In genomic region chr11:47946682-47947575, GRCh38 we compare ENCODE assay signal across 9 cellular contexts. TPM values are rescaled to one million over a fixed set of nuclear protein-coding genes. Genes with fewer than 3 reads are reported as not detected.
DNase-seq lines count a peak whose midpoint lies in the region; ATAC-seq, FAIRE-seq and TF ChIP-seq lines count a peak whose summit lies in the region.
"Had no signal": no experiment of that assay in that cellular context is flagged by ENCODE, and none has a peak within 500 bp of the region (broad histone marks: within the 10 kb centered on the region; RNA-seq: fewer than 3 reads in every experiment).

No MANE protein-coding gene starts in this region.

- H3K36me3 ChIP-seq in SK-N-SH (replicated peaks in 1 of 2; ENCODE audit: control insufficient read depth in 1 of 2, insufficient read depth in 2 of 2, low read length in 1 of 2) (no peaks in the 10 kb centered on the region), mesendoderm (ENCODE audit: control insufficient read depth, insufficient read depth, low read length) (no peaks in the 10 kb centered on the region)

- H3K27me3 ChIP-seq in SK-N-SH (ENCODE audit: insufficient read depth) (no peaks in the 10 kb centered on the region), mesendoderm (ENCODE audit: insufficient read depth, low read length, poor library complexity) (no peaks in the 10 kb centered on the region)

- POLR2A ChIA-PET in activated CD4-positive, alpha-beta T cell treated with anti-CD3 and anti-CD28 coated beads for 36 hours (lab: Charles Lee) = no interaction called here
- POLR2A ChIA-PET in SK-N-SH (lab: Yijun Ruan, JAX) = no interaction called here

- no peaks in the 10 kb centered on the region for H4K20me1 ChIP-seq in SK-N-SH (ENCODE audit: insufficient read depth)

- H3K23ac ChIP-seq in mesendoderm (ENCODE audit: low read length) = no peak overlapping the region

- H3K4me3 ChIP-seq in SK-N-SH (ENCODE audit: low read depth in 2 of 2, low read length in 1 of 2) (no peak overlapping the region), mesendoderm (ENCODE audit: low read length) (no peak overlapping the region)

- H4K5ac ChIP-seq in mesendoderm (ENCODE audit: low read length) = no peak overlapping the region

- no peak for FAIRE-seq in urothelium cell line (lab: Jason Lieb, UNC)

- CTCF ChIA-PET in activated CD4-positive, alpha-beta T cell treated with anti-CD3 and anti-CD28 coated beads for 36 hours (lab: Charles Lee) = interaction anchor here (1.0 to 1.8 kb wide), 6 partner anchors 10 to 170 kb away, joined by 3 to 6 read pairs (median 4); no protein-coding TSS in a partner anchor
- CTCF ChIA-PET in SK-N-SH (lab: Yijun Ruan, JAX) = interaction anchor here (2.9 to 4.5 kb wide), 2 partner anchors 13 to 162 kb away, joined by 10 to 32 read pairs; no protein-coding TSS in a partner anchor

- WGBS in SK-N-SH (ENCODE audit: low lambda C conversion rate) = 6% methylated on average over 8 of the region's 10 CpGs
- WGBS in mesendoderm (ENCODE audit: extremely low coverage, insufficient coverage, low lambda C conversion rate) = no CpG with 5 or more reads among the region's 10 CpGs

- no peaks in the 10 kb centered on the region for H3K9me3 Mint-ChIP-seq in activated CD4-positive, alpha-beta T cell treated with anti-CD3 and anti-CD28 coated beads for 36 hours (ENCODE audit: low read depth)

- H2AFZ ChIP-seq in SK-N-SH (ENCODE audit: low read depth) = peak overlapping the region; percentile 14; the same call in 1 of the 2 replicates

- no peaks in the 10 kb centered on the region for H3K79me1 ChIP-seq in mesendoderm (ENCODE audit: low read length)

- ATAC-seq in activated CD4-positive, alpha-beta T cell treated with anti-CD3 and anti-CD28 coated beads for 36 hours = peak; percentile 67
- no peak for ATAC-seq in GM19397 (IDR thresholded peaks at IDR 0.05; ENCODE audit: unreplicated experiment)

- H3K27ac ChIP-seq in SK-N-SH (ENCODE audit: low read depth in 2 of 2, low read length in 1 of 2) (peak overlapping the region in 1 of 2 experiments; percentile 83; a peak in 2 of 4 replicates), mesendoderm (ENCODE audit: low read depth, low read length) (no peak overlapping the region)

- H3K4me2 ChIP-seq in SK-N-SH (peak overlapping the region; percentile 61), mesendoderm (ENCODE audit: low read length) (no peak overlapping the region)

- H3K18ac ChIP-seq in mesendoderm (ENCODE audit: low read length) = peak overlapping the region; percentile 36

- H2BK5ac ChIP-seq in mesendoderm (ENCODE audit: low read length) = no peak overlapping the region

- peaks cover 37% of the 10 kb centered on the region for H3K4me1 Mint-ChIP-seq in activated CD4-positive, alpha-beta T cell treated with anti-CD3 and anti-CD28 coated beads for 36 hours

- H3K79me2 ChIP-seq in SK-N-SH (ENCODE audit: insufficient read depth) (no peaks in the 10 kb centered on the region), mesendoderm (ENCODE audit: control insufficient read depth, insufficient read depth, low read length) (no peaks in the 10 kb centered on the region)

- peaks cover 32% of the 10 kb centered on the region for H3F3A ChIP-seq in SK-N-SH (replicated peaks; ENCODE audit: insufficient read depth)

- H3K9me3 ChIP-seq in SK-N-SH = no peaks in the 10 kb centered on the region

- peak overlapping the region; percentile 60 for H2AK5ac ChIP-seq in mesendoderm (ENCODE audit: low read length)

- peak overlapping the region; percentile 25 for H3K27ac Mint-ChIP-seq in activated CD4-positive, alpha-beta T cell treated with anti-CD3 and anti-CD28 coated beads for 36 hours

- H3K27me3 Mint-ChIP-seq in activated CD4-positive, alpha-beta T cell treated with anti-CD3 and anti-CD28 coated beads for 36 hours = no peaks in the 10 kb centered on the region

- no peak for TF ChIP-seq CTCF in SK-N-SH (IDR thresholded peaks at IDR 0.05)

- H3K4me1 ChIP-seq in SK-N-SH (ENCODE audit: control insufficient read depth in 1 of 2, insufficient read depth in 2 of 2, low read depth in 1 of 2, low read length in 1 of 2) (peaks cover 0 to 11% of the 10 kb centered on the region in 2 experiments; a peak in 2 of 4 replicates), mesendoderm (ENCODE audit: control insufficient read depth, low read depth, low read length) (peaks cover 11% of the 10 kb centered on the region)

- DNase-seq in activated CD4-positive, alpha-beta T cell treated with anti-CD3 and anti-CD28 coated beads for 36 hours = peak; percentile 59
- no peak for DNase-seq in activated CD4-positive, alpha-beta T cell treated with anti-CD3 and anti-CD28 coated beads, Interleukin-2, amount 50 U/mL, for 1 hour
- no peak for DNase-seq in SK-N-SH
- DNase-seq in cortex of kidney (lab: John Stamatoyannopoulos, UW) = peak; percentile 5
- DNase-seq in mesendoderm = peak; percentile 81
- DNase-seq in urothelium cell line (ENCODE audit: low spot score) = peak; percentile 98
- no peak for DNase-seq in NCI-H1417 treated with DMSO at 0.1 percent for 48 hours (lab: John Stamatoyannopoulos, UW)
- DNase-seq: DND-41 had no signal

- H4K8ac ChIP-seq in mesendoderm (ENCODE audit: low read depth, low read length) = peak overlapping the region; percentile 39

- H3K9ac ChIP-seq in SK-N-SH = peak overlapping the region; percentile 32; the same call in 1 of the 2 replicates
- H3K9ac ChIP-seq in mesendoderm (ENCODE audit: low read length) = peak overlapping the region; percentile 22

- no peaks in the 10 kb centered on the region for H3K36me3 Mint-ChIP-seq in activated CD4-positive, alpha-beta T cell treated with anti-CD3 and anti-CD28 coated beads for 36 hours (ENCODE audit: low read depth)

- no peak overlapping the region for H3K4me3 Mint-ChIP-seq in activated CD4-positive, alpha-beta T cell treated with anti-CD3 and anti-CD28 coated beads for 36 hours

- TF ChIP-seq RAD21 in SK-N-SH (IDR thresholded peaks at IDR 0.05; ENCODE audit: low read length) = no peak

- peak; percentile 7 to 90; a peak in 2 of 4 replicates for TF ChIP-seq EP300 in SK-N-SH (IDR thresholded peaks at IDR 0.05; ENCODE audit: borderline replicate concordance in 1 of 2, low read depth in 1 of 2, low read length in 1 of 2)

- H2BK15ac ChIP-seq in mesendoderm (replicated peaks; ENCODE audit: low read depth) = no peak overlapping the region

- H3K9me2 ChIP-seq in SK-N-SH = no peaks in the 10 kb centered on the region

- no peak overlapping the region for H3K4ac ChIP-seq in mesendoderm (ENCODE audit: low read depth, low read length)

- intact Hi-C loops in activated CD4-positive, alpha-beta T cell treated with anti-CD3 and anti-CD28 coated beads for 36 hours (cut with DNase I, micrococcal nuclease) = no loop called here

- peak overlapping the region; percentile 31 for H2BK120ac ChIP-seq in mesendoderm (ENCODE audit: low read depth, low read length)

- H3K56ac ChIP-seq in mesendoderm (ENCODE audit: low read length) = peak overlapping the region; percentile 56

TF ChIP-seq in SK-N-SH, 30 proteins besides CTCF, POLR2A, EP300 and RAD21 (continues in another document):
- TF ChIP-seq MXI1 (IDR thresholded peaks at IDR 0.05; ENCODE audit: low read depth, low read length) (no peak), TEAD4 (IDR thresholded peaks at IDR 0.05; ENCODE audit: borderline replicate concordance, insufficient read depth) (peak; percentile 37; the same call in 1 of the 2 replicates), ELF1 (IDR thresholded peaks at IDR 0.05) (no peak), POLR2AphosphoS5 (IDR thresholded peaks at IDR 0.05; ENCODE audit: low read depth, low read length) (no peak; the same call in 1 of the 2 replicates), SMC3 (IDR thresholded peaks at IDR 0.05; ENCODE audit: low read depth, low read length) (no peak), MEF2A (IDR thresholded peaks at IDR 0.05; ENCODE audit: borderline replicate concordance, low read depth) (no peak), FOSL2 (IDR thresholded peaks at IDR 0.05; ENCODE audit: borderline replicate concordance, low read depth) (peak; percentile 99), EZH2phosphoT487 (IDR thresholded peaks at IDR 0.05; ENCODE audit: borderline replicate concordance, low read depth) (no peak), JUND (IDR thresholded peaks at IDR 0.05) (peak; percentile 97), FOXJ3 (CRISPR knock-in tag; IDR thresholded peaks at IDR 0.05) (no peak), RFX5 (IDR thresholded peaks at IDR 0.05; ENCODE audit: low read length) (no peak), SIN3A (IDR thresholded peaks at IDR 0.05; ENCODE audit: borderline replicate concordance, low read depth, low read length) (no peak)
- TF ChIP-seq, protein P1, sequence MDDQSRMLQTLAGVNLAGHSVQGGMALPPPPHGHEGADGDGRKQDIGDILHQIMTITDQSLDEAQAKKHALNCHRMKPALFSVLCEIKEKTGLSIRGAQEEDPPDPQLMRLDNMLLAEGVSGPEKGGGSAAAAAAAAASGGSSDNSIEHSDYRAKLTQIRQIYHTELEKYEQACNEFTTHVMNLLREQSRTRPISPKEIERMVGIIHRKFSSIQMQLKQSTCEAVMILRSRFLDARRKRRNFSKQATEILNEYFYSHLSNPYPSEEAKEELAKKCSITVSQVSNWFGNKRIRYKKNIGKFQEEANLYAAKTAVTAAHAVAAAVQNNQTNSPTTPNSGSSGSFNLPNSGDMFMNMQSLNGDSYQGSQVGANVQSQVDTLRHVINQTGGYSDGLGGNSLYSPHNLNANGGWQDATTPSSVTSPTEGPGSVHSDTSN (IDR thresholded peaks at IDR 0.05) = peak; percentile 66; the same call in 1 of the 2 replicates
- TF ChIP-seq, protein P2, sequence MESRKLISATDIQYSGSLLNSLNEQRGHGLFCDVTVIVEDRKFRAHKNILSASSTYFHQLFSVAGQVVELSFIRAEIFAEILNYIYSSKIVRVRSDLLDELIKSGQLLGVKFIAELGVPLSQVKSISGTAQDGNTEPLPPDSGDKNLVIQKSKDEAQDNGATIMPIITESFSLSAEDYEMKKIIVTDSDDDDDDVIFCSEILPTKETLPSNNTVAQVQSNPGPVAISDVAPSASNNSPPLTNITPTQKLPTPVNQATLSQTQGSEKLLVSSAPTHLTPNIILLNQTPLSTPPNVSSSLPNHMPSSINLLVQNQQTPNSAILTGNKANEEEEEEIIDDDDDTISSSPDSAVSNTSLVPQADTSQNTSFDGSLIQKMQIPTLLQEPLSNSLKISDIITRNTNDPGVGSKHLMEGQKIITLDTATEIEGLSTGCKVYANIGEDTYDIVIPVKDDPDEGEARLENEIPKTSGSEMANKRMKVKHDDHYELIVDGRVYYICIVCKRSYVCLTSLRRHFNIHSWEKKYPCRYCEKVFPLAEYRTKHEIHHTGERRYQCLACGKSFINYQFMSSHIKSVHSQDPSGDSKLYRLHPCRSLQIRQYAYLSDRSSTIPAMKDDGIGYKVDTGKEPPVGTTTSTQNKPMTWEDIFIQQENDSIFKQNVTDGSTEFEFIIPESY (IDR thresholded peaks at IDR 0.05; ENCODE audit: borderline replicate concordance, low read depth) = no peak

RNA-seq across cellular contexts. Expression of gene PTPRJ, which starts 33.4 kb away (rescaled TPM):
- total RNA-seq in activated CD4-positive, alpha-beta T cell treated with anti-CD3 and anti-CD28 coated beads for 36 hours = 10 to 100 TPM; 20.8 to 21.3 TPM
- 4.5 and 4.7 TPM in 2 replicates for polyA plus RNA-seq in SK-N-SH (2012; rRNA removed)
- 5.0 and 5.4 TPM in 2 replicates for polyA plus RNA-seq in SK-N-SH (2012; cell fraction: cytosol; rRNA removed)
- polyA plus RNA-seq in SK-N-SH (2012; cell fraction: nucleus; rRNA removed) = 5.6 and 8.6 TPM in 2 replicates
- 8.7 TPM for polyA plus RNA-seq in mesendoderm (2013, experiment 1 of 2)
- 8.4 TPM for polyA plus RNA-seq in mesendoderm (2013, experiment 2 of 2)

Comparison
In these comparisons a context has a peak if more than half of its experiments do, and no peak if none do; other contexts are left out.
1. DNase-seq: peak in activated CD4-positive, alpha-beta T cell treated with anti-CD3 and anti-CD28 coated beads for 36 hours (single experiment), cortex of kidney (single experiment), mesendoderm (single experiment) and urothelium cell line (single experiment); none in activated CD4-positive, alpha-beta T cell treated with anti-CD3 and anti-CD28 coated beads, Interleukin-2, amount 50 U/mL, for 1 hour (single experiment), SK-N-SH (single experiment) and NCI-H1417 treated with DMSO at 0.1 percent for 48 hours (single experiment).